ENCODE assay signal across 24 cellular contexts in the genomic region with DNA sequence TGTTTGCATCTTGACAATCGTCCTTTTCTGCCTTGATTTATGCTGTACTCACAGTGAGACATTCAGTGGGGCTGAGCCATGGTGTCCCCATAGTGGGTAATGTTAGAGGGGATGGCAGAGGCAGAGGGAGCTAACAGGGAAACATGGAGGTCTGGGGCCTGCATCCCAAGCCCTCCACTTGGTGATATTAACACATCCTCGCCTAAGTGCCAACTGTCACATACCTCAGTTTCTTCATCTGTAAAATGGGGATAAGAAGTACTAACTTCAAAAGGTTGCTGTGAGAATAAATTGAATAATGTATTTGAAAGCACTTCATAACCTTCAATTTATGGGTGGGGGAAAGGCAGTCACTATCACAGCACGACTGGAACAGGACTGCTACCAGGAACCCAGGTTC. TPM values are rescaled to one million over a fixed set of nuclear protein-coding genes. Genes with fewer than 3 reads are reported as not detected.
"Had no signal": no experiment of that assay in that cellular context is flagged by ENCODE, and none has a peak within 500 bp of the region (broad histone marks: within the 10 kb centered on the region; RNA-seq: fewer than 3 reads in every experiment).

No MANE protein-coding gene starts in this region.

- H3K9me3 Mint-ChIP-seq: natural killer cell treated with Interleukin-12 subunit alpha and Interleukin-12 subunit beta and Interleukin-15 and Interleukin-18, amount 100 ng/mL, for 72 hours; type B pancreatic cell had no signal

- H3K4me1 Mint-ChIP-seq: endodermal cell, WTC11 had no signal

- H3K27me3 Mint-ChIP-seq: activated naive CD8-positive, alpha-beta T cell; natural killer cell treated with Interleukin-12 subunit alpha and Interleukin-12 subunit beta and Interleukin-15 and Interleukin-18, amount 100 ng/mL, for 72 hours; type B pancreatic cell had no signal

- H3K27me3 ChIP-seq: esophagus squamous epithelium, gastrocnemius medialis, ovary, spleen, vagina had no signal

- H3K4me3 ChIP-seq: coronary artery, esophagus squamous epithelium, gastrocnemius medialis, ovary, prostate gland, SK-N-MC, spleen, thoracic aorta, vagina had no signal

- H3K4me1 ChIP-seq: gastrocnemius medialis, prostate gland, spleen, vagina had no signal

- H3K36me3 ChIP-seq: ovary had no signal

- H3K4me3 Mint-ChIP-seq: activated naive CD8-positive, alpha-beta T cell; endodermal cell; natural killer cell treated with Interleukin-12 subunit alpha and Interleukin-12 subunit beta and Interleukin-15 and Interleukin-18, amount 100 ng/mL, for 72 hours; type B pancreatic cell; WTC11 had no signal

- H3K9me3 ChIP-seq: esophagus squamous epithelium, gastrocnemius medialis, ovary, prostate gland, spleen, thoracic aorta, vagina had no signal

- ATAC-seq: gastrocnemius medialis; left ventricle myocardium superior; natural killer cell treated with Interleukin-12 subunit alpha and Interleukin-12 subunit beta and Interleukin-15 and Interleukin-18, amount 100 ng/mL, for 72 hours; WTC11 had no signal

- H3K36me3 Mint-ChIP-seq: natural killer cell treated with Interleukin-12 subunit alpha and Interleukin-12 subunit beta and Interleukin-15 and Interleukin-18, amount 100 ng/mL, for 72 hours had no signal

- H3K27ac ChIP-seq: coronary artery, esophagus squamous epithelium, gastrocnemius medialis, ovary, SK-N-MC, spleen, thoracic aorta, vagina had no signal

- H3K27ac Mint-ChIP-seq: activated naive CD8-positive, alpha-beta T cell; endodermal cell; type B pancreatic cell; WTC11 had no signal

- FAIRE-seq: TTC549 had no signal

- DNase-seq: activated effector memory CD4-positive, alpha-beta T cell treated with Interleukin-2 at 50 U/mL for 16 hours; amygdala; cerebellar nuclear complex; endodermal cell; esophagus squamous epithelium; gastrocnemius medialis; hypothalamus; left ventricle myocardium superior; midbrain; ovary; spleen; stimulated activated CD4-positive, alpha-beta T cell treated with anti-CD3 and anti-CD28 coated beads, Interleukin-4, amount 100 ng/mL, for 1 hour; stimulated activated naive CD4-positive, alpha-beta T cell treated with Interleukin-2 at 50 U/mL for 16 hours; SW 1271 had no signal

RNA-seq across cellular contexts. Expression of gene ACBD7, which starts 36.3 kb away (rescaled TPM):
- total RNA-seq: gastrocnemius medialis, left ventricle myocardium superior, vagina had no signal
